Comparison of ENCODE assay signal across 10 cellular contexts in the genomic region with DNA sequence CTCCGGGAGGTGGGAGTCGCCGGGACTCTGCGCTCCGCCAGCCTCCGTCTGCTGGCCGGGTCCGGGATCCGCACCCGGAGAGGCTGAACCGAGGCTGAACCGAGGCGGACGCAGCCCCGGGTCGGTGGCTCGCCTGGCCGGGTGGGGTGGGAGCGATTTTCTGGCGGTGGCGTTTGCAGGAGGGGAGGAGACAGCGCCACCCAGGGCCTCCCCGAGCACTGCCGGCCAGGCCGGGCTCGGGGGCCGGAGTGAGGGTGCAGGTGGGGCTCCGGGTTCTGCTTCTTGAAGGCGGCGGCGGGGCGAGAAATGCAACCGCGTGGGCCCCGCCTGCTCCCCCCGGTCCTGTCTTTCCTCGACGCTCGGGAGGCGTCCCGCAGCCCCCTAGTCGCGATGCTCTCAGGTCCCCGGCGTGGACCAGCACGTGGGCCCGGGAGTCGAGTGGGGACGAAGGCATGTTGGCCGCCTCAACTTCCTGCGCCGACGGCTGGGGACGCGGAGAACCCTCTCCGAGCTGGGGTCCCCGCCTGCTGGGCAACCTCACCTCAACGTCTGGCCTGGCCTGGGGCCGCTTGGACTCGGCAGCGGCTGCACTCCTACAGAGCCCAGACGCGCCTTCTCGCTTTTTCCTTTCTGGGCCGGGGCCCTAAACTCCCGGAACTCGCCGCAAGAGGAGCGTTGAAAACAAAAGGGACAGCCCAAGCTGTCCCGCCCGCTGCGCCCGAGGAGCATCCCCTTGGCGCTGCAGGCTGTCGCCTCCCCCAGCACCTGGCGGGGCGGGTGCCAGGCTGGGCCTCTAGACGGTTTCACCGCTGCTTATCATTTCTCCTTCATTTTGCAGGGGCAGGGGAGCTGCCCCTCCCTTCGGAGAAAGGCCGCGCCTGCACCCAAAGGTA. TPM values are rescaled to one million over a fixed set of nuclear protein-coding genes. Genes with fewer than 3 reads are reported as not detected.
DNase-seq lines count a peak whose midpoint lies in the region; ATAC-seq, FAIRE-seq and TF ChIP-seq lines count a peak whose summit lies in the region.
"Had no signal": no experiment of that assay in that cellular context is flagged by ENCODE, and none has a peak within 500 bp of the region (broad histone marks: within the 10 kb centered on the region; RNA-seq: fewer than 3 reads in every experiment).

No MANE protein-coding gene starts in this region.

- H3K36me3 ChIP-seq in heart left ventricle (no peaks in the 10 kb centered on the region), kidney (ENCODE audit: control insufficient read depth in 1 of 2, insufficient read depth in 2 of 2, low read length in 2 of 2) (no peaks in the 10 kb centered on the region), thoracic aorta (no peaks in the 10 kb centered on the region)
- H3K36me3 ChIP-seq in CD8-positive, alpha-beta memory T cell (ENCODE audit: insufficient read depth, low read length): no peaks in the 10 kb centered on the region

- peaks cover 64 to 100% (median 100%) of the 10 kb centered on the region in 9 donors for H3K27me3 ChIP-seq in heart left ventricle
- H3K27me3 ChIP-seq in thoracic aorta (replicated peaks; ENCODE audit: insufficient read depth): peaks cover 53% of the 10 kb centered on the region
- peaks cover 64% of the 10 kb centered on the region for H3K27me3 ChIP-seq in CD8-positive, alpha-beta memory T cell (ENCODE audit: insufficient read depth, low read length, poor library complexity, severe bottlenecking)

- TF ChIP-seq CTCF in heart left ventricle (IDR thresholded peaks at IDR 0.05): no peak
- no peak for TF ChIP-seq CTCF in kidney (IDR thresholded peaks at IDR 0.05; ENCODE audit: borderline replicate concordance, extremely low read depth, insufficient read depth)
- TF ChIP-seq CTCF in thoracic aorta (IDR thresholded peaks at IDR 0.05): no peak

- CTCF ChIA-PET in CD8-positive, alpha-beta memory T cell (lab: Charles Lee): interaction anchor here (1.2 kb wide), 1 partner anchor 11 kb away, joined by 4 read pairs; no protein-coding TSS in a partner anchor

- no peak for FAIRE-seq in kidney (lab: Jason Lieb, UNC)

- no peak overlapping the region for H3K9ac ChIP-seq in kidney (ENCODE audit: low read length in 2 of 2)

- ATAC-seq in heart left ventricle (no peak), left cardiac atrium (no peak), thoracic aorta (ENCODE audit: insufficient number of reproducible peaks, low FRiP score, low read depth) (no peak)
- ATAC-seq in activated T-cell treated with anti-CD3 and anti-CD28 coated beads, Interleukin-2, amount 50 U/mL, for 72 hours (replicated peaks in 1 of 2): peak in 1 of 2 donors; percentile 30
- ATAC-seq: PC-3 had no signal

- no peak overlapping the region for H3K27ac Mint-ChIP-seq in activated T-cell treated with anti-CD3 and anti-CD28 coated beads, Interleukin-2, amount 50 U/mL, for 72 hours
- H3K27ac Mint-ChIP-seq in CD8-positive, alpha-beta memory T cell: no peak overlapping the region

- H3K4me1 ChIP-seq in heart left ventricle: peaks cover 0 to 47% (median 24%) of the 10 kb centered on the region in 12 donors
- peaks cover 0 to 19% of the 10 kb centered on the region in 2 donors for H3K4me1 ChIP-seq in kidney (ENCODE audit: control insufficient read depth in 1 of 2, insufficient read depth in 1 of 2, low read depth in 1 of 2, low read length in 2 of 2)
- H3K4me1 ChIP-seq in thoracic aorta (ENCODE audit: control insufficient read depth in 1 of 2, low read depth in 2 of 2): peaks cover 27 to 39% of the 10 kb centered on the region in 2 donors
- H3K4me1 ChIP-seq in CD8-positive, alpha-beta memory T cell (ENCODE audit: insufficient read depth, low read length): peaks cover 19% of the 10 kb centered on the region

- H3K9me3 ChIP-seq in heart left ventricle: no peaks in the 10 kb centered on the region
- H3K9me3 ChIP-seq in kidney (ENCODE audit: control insufficient read depth in 1 of 2, low read length in 2 of 2): no peaks in the 10 kb centered on the region
- no peaks in the 10 kb centered on the region for H3K9me3 ChIP-seq in thoracic aorta
- H3K9me3 ChIP-seq in CD8-positive, alpha-beta memory T cell (ENCODE audit: low read length): no peaks in the 10 kb centered on the region

- DNase-seq in heart left ventricle: no peak
- DNase-seq in left cardiac atrium: no peak
- no peak for DNase-seq in activated T-cell treated with anti-CD3 and anti-CD28 coated beads, Interleukin-2, amount 50 U/mL, for 72 hours
- peak; percentile 71 for DNase-seq in kidney
- DNase-seq in thoracic aorta (ENCODE audit: low spot score): no peak
- DNase-seq in HPDE6-E6E7 (ENCODE audit: extremely low spot score): no peak
- DNase-seq in CD8-positive, alpha-beta memory T cell: no peak
- no peak for DNase-seq in activated CD8-positive, alpha-beta memory T cell treated with anti-CD3 and anti-CD28 coated beads, Interleukin-2, amount 50 U/mL, for 4 hours
- DNase-seq: PC-3 had no signal

- H3K9me3 Mint-ChIP-seq in activated T-cell treated with anti-CD3 and anti-CD28 coated beads, Interleukin-2, amount 50 U/mL, for 72 hours: no peaks in the 10 kb centered on the region
- peaks cover 0 to 3% (median 0%) of the 10 kb centered on the region in 5 donors for H3K9me3 Mint-ChIP-seq in CD8-positive, alpha-beta memory T cell

- TF ChIP-seq POLR2A in heart left ventricle (IDR thresholded peaks at IDR 0.05): no peak

- intact Hi-C loops in heart left ventricle (cut with DNase I): loop anchor here in 1 of 10 donors (10.0 kb wide), 1 partner anchor 479 kb away; no protein-coding TSS in a partner anchor
- intact Hi-C loops in left cardiac atrium (cut with DNase I): loop anchor here in 1 of 2 donors (10.0 kb wide), 1 partner anchor 479 kb away; no protein-coding TSS in a partner anchor
- intact Hi-C loops in kidney (cut with DNase I): no loop called here

- WGBS in heart left ventricle, 4 donors: 1 to 19% (median 2%) methylated on average over 5 to 82 of the region's 82 CpGs

- H3K4me3 Mint-ChIP-seq in activated T-cell treated with anti-CD3 and anti-CD28 coated beads, Interleukin-2, amount 50 U/mL, for 72 hours: peak overlapping the region; percentile 45 to 47
- H3K4me3 Mint-ChIP-seq in CD8-positive, alpha-beta memory T cell: peak overlapping the region in 2 of 7 donors; percentile 38 to 41

- POLR2A ChIA-PET in CD8-positive, alpha-beta memory T cell (lab: Charles Lee): no interaction called here

- peaks cover 42% of the 10 kb centered on the region for H3K4me1 Mint-ChIP-seq in activated T-cell treated with anti-CD3 and anti-CD28 coated beads, Interleukin-2, amount 50 U/mL, for 72 hours (ENCODE audit: low read depth)
- peaks cover 23 to 51% (median 40%) of the 10 kb centered on the region in 3 donors for H3K4me1 Mint-ChIP-seq in CD8-positive, alpha-beta memory T cell

- no peak overlapping the region for H3K27ac ChIP-seq in heart left ventricle
- H3K27ac ChIP-seq in kidney (ENCODE audit: low read depth in 2 of 2, low read length in 2 of 2): no peak overlapping the region
- no peak overlapping the region for H3K27ac ChIP-seq in thoracic aorta
- no peak overlapping the region for H3K27ac ChIP-seq in CD8-positive, alpha-beta memory T cell (ENCODE audit: low read depth, low read length)

- H3K4me3 ChIP-seq in heart left ventricle: peak overlapping the region in 7 of 12 donors; percentile 4 to 31 (median 14)
- H3K4me3 ChIP-seq in kidney (ENCODE audit: low read length in 2 of 2): no peak overlapping the region
- peak overlapping the region; percentile 41 for H3K4me3 ChIP-seq in thoracic aorta
- H3K4me3 ChIP-seq in CD8-positive, alpha-beta memory T cell (ENCODE audit: low read length): no peak overlapping the region

- H3K27me3 Mint-ChIP-seq in activated T-cell treated with anti-CD3 and anti-CD28 coated beads, Interleukin-2, amount 50 U/mL, for 72 hours (ENCODE audit: low read depth): peaks cover 83% of the 10 kb centered on the region
- H3K27me3 Mint-ChIP-seq in CD8-positive, alpha-beta memory T cell: peaks cover 75 to 78% of the 10 kb centered on the region in 2 donors

- no peaks in the 10 kb centered on the region for H3K36me3 Mint-ChIP-seq in activated T-cell treated with anti-CD3 and anti-CD28 coated beads, Interleukin-2, amount 50 U/mL, for 72 hours (ENCODE audit: insufficient read depth in 2 of 2)
- peaks cover 0 to 1% (median 0%) of the 10 kb centered on the region in 3 donors for H3K36me3 Mint-ChIP-seq in CD8-positive, alpha-beta memory T cell

RNA-seq across cellular contexts. Expression of a gene that starts 25.2 kb away (rescaled TPM):
- total RNA-seq in heart left ventricle (not detected), left cardiac atrium (not detected), kidney (not detected), thoracic aorta (not detected)
- polyA plus RNA-seq in heart left ventricle (not detected), kidney (ENCODE audit: insufficient read depth, low read depth, low replicate concordance) (not detected)
- total RNA-seq in activated T-cell treated with anti-CD3 and anti-CD28 coated beads, Interleukin-2, amount 50 U/mL, for 72 hours: not detected
- not detected for total RNA-seq in CD8-positive, alpha-beta memory T cell
- polyA plus RNA-seq in CD8-positive, alpha-beta memory T cell: not detected
- total RNA-seq: glomerular endothelial cell had no signal

RNA-seq across cellular contexts. Expression of a gene that starts 34.0 kb away (rescaled TPM):
- not detected for total RNA-seq in heart left ventricle
- not detected for polyA plus RNA-seq in heart left ventricle
- not detected for total RNA-seq in left cardiac atrium
- total RNA-seq in activated T-cell treated with anti-CD3 and anti-CD28 coated beads, Interleukin-2, amount 50 U/mL, for 72 hours: not detected
- not detected for total RNA-seq in kidney
- not detected for polyA plus RNA-seq in kidney (ENCODE audit: insufficient read depth, low read depth, low replicate concordance)
- not detected for total RNA-seq in thoracic aorta
- total RNA-seq in CD8-positive, alpha-beta memory T cell: not detected
- polyA plus RNA-seq in CD8-positive, alpha-beta memory T cell: not detected
- total RNA-seq: glomerular endothelial cell, PC-3 had no signal

Comparison
In these comparisons a context has a peak if more than half of its experiments do, and no peak if none do; other contexts are left out.
1. H3K4me3 ChIP-seq: peak in heart left ventricle (7 of 12) and thoracic aorta (single experiment); none in kidney (0 of 2) and CD8-positive, alpha-beta memory T cell (single experiment).